Comparison of ENCODE assay signal across 19 cellular contexts in genomic region chr3:59653405-59654119, GRCh38.
A peak's percentile ranks its signal among the peaks of the same experiment; 100 is the strongest.
DNase-seq lines count a peak whose midpoint lies in the region; ATAC-seq, FAIRE-seq and TF ChIP-seq lines count a peak whose summit lies in the region.
"Had no signal": no experiment of that assay in that cellular context is flagged by ENCODE, and none has a peak within 500 bp of the region (broad histone marks: within the 10 kb centered on the region; RNA-seq: fewer than 3 reads in every experiment).

No MANE protein-coding gene starts in this region.

- H3K36me3 ChIP-seq in GM23338 (ENCODE audit: insufficient read depth) (no peaks in the 10 kb centered on the region), stomach (no peaks in the 10 kb centered on the region)
- H3K36me3 ChIP-seq: vagina had no signal

- peaks cover 3% of the 10 kb centered on the region; the same call in 2 of the 3 replicates for H3K36me3 Mint-ChIP-seq in GM23338 (ENCODE audit: low read depth)
- no peaks in the 10 kb centered on the region for H3K36me3 Mint-ChIP-seq in activated T-cell treated with anti-CD3 and anti-CD28 coated beads, Interleukin-2, amount 50 U/mL, for 24 hours (ENCODE audit: low read depth)

- H2AFZ ChIP-seq in GM23338, result peak overlapping the region; percentile 64; the same call in 1 of the 2 replicates

- H3K27ac Mint-ChIP-seq in GM23338, result no peak overlapping the region
- no peak overlapping the region for H3K27ac Mint-ChIP-seq in activated T-cell treated with anti-CD3 and anti-CD28 coated beads, Interleukin-2, amount 50 U/mL, for 24 hours
- H3K27ac Mint-ChIP-seq: activated naive CD8-positive, alpha-beta T cell treated with anti-CD3 and anti-CD28 coated beads, Interleukin-2, amount 10 ng/mL, durations not matched to agents 7 days and 5 days; activated T-helper 1 cell treated with anti-CD3 and anti-CD28 coated beads, Interleukin-12 subunit alpha, Interleukin-12 subunit beta, Interleukin-2, Interleukin-4 antibody, amounts not matched to agents 30 ng/mL and 10 ng/mL and 1 ng/mL, durations not matched to agents 14 hours and 24 hours and 36 hours; progenitor cell of endocrine pancreas; stimulated activated naive B cell treated with anti-CD40 and anti-IgM and Interleukin-4, amounts not matched to agents 10 μg/mL and 1 μg/mL and 100 μg/mL, for 72 hours had no signal

- intact Hi-C loops in left ventricle myocardium superior (cut with micrococcal nuclease) (no loop called here), stomach (cut with DNase I; ENCODE audit: low total_unique reads) (no loop called here)

- ATAC-seq in GM23338, result no peak
- peak; percentile 81 for ATAC-seq in left ventricle myocardium superior
- ATAC-seq in GM21447 (IDR thresholded peaks at IDR 0.05; ENCODE audit: unreplicated experiment), result no peak
- ATAC-seq: naive thymus-derived CD8-positive, alpha-beta T cell; stimulated activated naive B cell treated with anti-CD40 and anti-IgM and Interleukin-4, amounts not matched to agents 10 μg/mL and 1 μg/mL and 100 μg/mL, for 72 hours had no signal

- TF ChIP-seq CTCF in GM23338 (conservative IDR thresholded peaks at IDR 0.05; ENCODE audit: low read depth in 2 of 2) (peak in 1 of 2 experiments; percentile 21; a peak in 1 of 4 replicates), coronary artery (IDR thresholded peaks at IDR 0.05) (no peak), stomach (IDR thresholded peaks at IDR 0.05) (no peak), D721Med (IDR thresholded peaks at IDR 0.05; ENCODE audit: insufficient read depth, missing control alignments) (no peak)

- H3K27me3 ChIP-seq in GM23338 (ENCODE audit: insufficient read depth) (no peaks in the 10 kb centered on the region), stomach (no peaks in the 10 kb centered on the region)
- H3K27me3 ChIP-seq: vagina had no signal

- peaks cover 7% of the 10 kb centered on the region for H3K27me3 Mint-ChIP-seq in GM23338 (ENCODE audit: insufficient read depth, low read depth, poor library complexity)
- no peaks in the 10 kb centered on the region for H3K27me3 Mint-ChIP-seq in activated T-cell treated with anti-CD3 and anti-CD28 coated beads, Interleukin-2, amount 50 U/mL, for 24 hours
- H3K27me3 Mint-ChIP-seq: progenitor cell of endocrine pancreas; stimulated activated naive B cell treated with anti-CD40 and anti-IgM and Interleukin-4, amounts not matched to agents 10 μg/mL and 1 μg/mL and 100 μg/mL, for 72 hours had no signal

- 84 to 88% (median 85%) methylated on average over 6 of the region's 6 CpGs for WGBS in stomach, 5 donors

- no peaks in the 10 kb centered on the region for H3K4me1 Mint-ChIP-seq in GM23338
- H3K4me1 Mint-ChIP-seq in activated T-cell treated with anti-CD3 and anti-CD28 coated beads, Interleukin-2, amount 50 U/mL, for 24 hours (ENCODE audit: low read depth), result no peaks in the 10 kb centered on the region
- H3K4me1 Mint-ChIP-seq: activated naive CD8-positive, alpha-beta T cell treated with anti-CD3 and anti-CD28 coated beads, Interleukin-2, amount 10 ng/mL, durations not matched to agents 7 days and 5 days; naive thymus-derived CD8-positive, alpha-beta T cell; stimulated activated naive B cell treated with anti-CD40 and anti-IgM and Interleukin-4, amounts not matched to agents 10 μg/mL and 1 μg/mL and 100 μg/mL, for 72 hours had no signal

- DNase-seq in GM23338 (ENCODE audit: low spot score) (no peak), coronary artery (ENCODE audit: low spot score) (no peak), left ventricle myocardium superior (no peak), stomach (no peak), SIG-M5 (lab: John Stamatoyannopoulos, UW) (no peak), D721Med (ENCODE audit: insufficient read length, low spot score) (no peak)
- no peak for DNase-seq in activated T-cell treated with anti-CD3 and anti-CD28 coated beads, Interleukin-2, amount 50 U/mL, for 24 hours
- DNase-seq: activated CD8-positive, alpha-beta memory T cell treated with anti-CD3 and anti-CD28 coated beads for 24 hours; activated naive CD8-positive, alpha-beta T cell treated with anti-CD3 and anti-CD28 coated beads, Interleukin-2, amount 10 ng/mL, durations not matched to agents 7 days and 5 days; effector CD8-positive, alpha-beta T cell; MM.1S; naive thymus-derived CD8-positive, alpha-beta T cell; NCI-H1694 treated with DMSO at 0.1 percent for 48 hours; NCI-H345; stimulated activated naive B cell treated with anti-CD40 and anti-IgM and Interleukin-4, amounts not matched to agents 10 μg/mL and 1 μg/mL and 100 μg/mL, for 72 hours had no signal

- FAIRE-seq in D721Med (lab: Jason Lieb, UNC), result no peak

- H3K9me2 ChIP-seq in GM23338 (ENCODE audit: insufficient read depth), result peaks cover 9% of the 10 kb centered on the region; the same call in 1 of the 2 replicates

- no peak for TF ChIP-seq POLR2A in stomach (IDR thresholded peaks at IDR 0.05)

- H3K9me3 ChIP-seq in stomach, result peaks cover 0 to 24% (median 14%) of the 10 kb centered on the region in 4 donors

- no peak overlapping the region for H3K4me3 Mint-ChIP-seq in GM23338
- H3K4me3 Mint-ChIP-seq in activated T-cell treated with anti-CD3 and anti-CD28 coated beads, Interleukin-2, amount 50 U/mL, for 24 hours, result no peak overlapping the region
- H3K4me3 Mint-ChIP-seq: activated naive CD8-positive, alpha-beta T cell treated with anti-CD3 and anti-CD28 coated beads, Interleukin-2, amount 10 ng/mL, durations not matched to agents 7 days and 5 days; activated T-helper 1 cell treated with anti-CD3 and anti-CD28 coated beads, Interleukin-12 subunit alpha, Interleukin-12 subunit beta, Interleukin-2, Interleukin-4 antibody, amounts not matched to agents 30 ng/mL and 10 ng/mL and 1 ng/mL, durations not matched to agents 14 hours and 24 hours and 36 hours; naive thymus-derived CD8-positive, alpha-beta T cell; stimulated activated naive B cell treated with anti-CD40 and anti-IgM and Interleukin-4, amounts not matched to agents 10 μg/mL and 1 μg/mL and 100 μg/mL, for 72 hours had no signal

- no peak for TF ChIP-seq EP300 in stomach (IDR thresholded peaks at IDR 0.05)

- H3K4me2 ChIP-seq in GM23338, result no peak overlapping the region

- H3K27ac ChIP-seq in GM23338 (ENCODE audit: low read depth) (no peak overlapping the region), coronary artery (peak overlapping the region in 1 of 2 donors; percentile 57), stomach (peak overlapping the region in 4 of 5 donors; percentile 13 to 63 (median 42))
- H3K27ac ChIP-seq: vagina had no signal

- no peaks in the 10 kb centered on the region for H3K4me1 ChIP-seq in GM23338 (ENCODE audit: insufficient read depth)
- H3K4me1 ChIP-seq in stomach, result peaks cover 0 to 12% (median 3%) of the 10 kb centered on the region in 4 donors

- no peaks in the 10 kb centered on the region for H3K79me2 ChIP-seq in GM23338 (replicated peaks; ENCODE audit: insufficient read depth)

- H3K9me3 Mint-ChIP-seq in GM23338, result peaks cover 20% of the 10 kb centered on the region
- peaks cover 24% of the 10 kb centered on the region for H3K9me3 Mint-ChIP-seq in activated T-cell treated with anti-CD3 and anti-CD28 coated beads, Interleukin-2, amount 50 U/mL, for 24 hours

- H3K4me3 ChIP-seq in GM23338 (no peak overlapping the region), coronary artery (peak overlapping the region; percentile 2), stomach (no peak overlapping the region)

- no peaks in the 10 kb centered on the region for H4K20me1 ChIP-seq in GM23338 (replicated peaks; ENCODE audit: insufficient read depth)

- H3F3A ChIP-seq in GM23338 (replicated peaks; ENCODE audit: low read depth), result no peaks in the 10 kb centered on the region

TF ChIP-seq in GM23338, 12 proteins besides CTCF, POLR2A, EP300 and RAD21 (continues in another document):
- TF ChIP-seq POLR2AphosphoS5 (IDR thresholded peaks at IDR 0.05; ENCODE audit: low read depth), result no peak
- TF ChIP-seq ZNF331 (CRISPR knock-in tag; IDR thresholded peaks at IDR 0.05; ENCODE audit: low read depth), result no peak
- TF ChIP-seq EZH2phosphoT487 (IDR thresholded peaks at IDR 0.05; ENCODE audit: unreplicated experiment), result no peak
